In genomic region chr9:34610434-34611206, GRCh38 we compare ENCODE assay signal across 9 cellular contexts. TPM values are rescaled to one million over a fixed set of nuclear protein-coding genes. Genes with fewer than 3 reads are reported as not detected.
DNase-seq lines count a peak whose midpoint lies in the region; ATAC-seq, FAIRE-seq and TF ChIP-seq lines count a peak whose summit lies in the region.
"Had no signal": no experiment of that assay in that cellular context is flagged by ENCODE, and none has a peak within 500 bp of the region (broad histone marks: within the 10 kb centered on the region; RNA-seq: fewer than 3 reads in every experiment).

No MANE protein-coding gene starts in this region.

- H3K36me3 Mint-ChIP-seq in Caco-2 (ENCODE audit: insufficient read depth, unreplicated experiment) (peaks cover 14% of the 10 kb centered on the region), nephron (ENCODE audit: low read depth) (peaks cover 7% of the 10 kb centered on the region)

- H3K4me3 ChIP-seq in Caco-2 (ENCODE audit: low read depth, low read length) = peak overlapping the region; percentile 92
- peak overlapping the region in 47 of 59 donors; percentile 58 to 94 (median 82) for H3K4me3 ChIP-seq in dorsolateral prefrontal cortex

- H3K27ac ChIP-seq in dorsolateral prefrontal cortex = peak overlapping the region in 40 of 59 donors; percentile 13 to 96 (median 90)

- TF ChIP-seq CTCF in Caco-2 (IDR thresholded peaks at IDR 0.05; ENCODE audit: insufficient read depth in 1 of 2, low read depth in 1 of 2, low read length in 1 of 2, severe bottlenecking in 1 of 2, unreplicated experiment in 1 of 2) (no peak), dorsolateral prefrontal cortex (IDR thresholded peaks at IDR 0.05 in 54 of 56, conservative IDR thresholded peaks at IDR 0.05 in 2 of 56; ENCODE audit: low read depth in 1 of 56, partially characterized antibody in 56 of 56) (no peak), nephron (IDR thresholded peaks at IDR 0.05; ENCODE audit: unreplicated experiment in 3 of 3) (no peak)

- no peaks in the 10 kb centered on the region for H3K27me3 Mint-ChIP-seq in Caco-2 (ENCODE audit: insufficient read depth, unreplicated experiment)
- no peaks in the 10 kb centered on the region for H3K27me3 Mint-ChIP-seq in nephron (ENCODE audit: low read depth)

- intact Hi-C loops in Caco-2 (cut with micrococcal nuclease; ENCODE audit: unreplicated experiment) (loop anchor here (5.0 kb wide), 1 partner anchor 92 kb away; no protein-coding TSS in a partner anchor), dorsolateral prefrontal cortex (cut with DNase I) (no loop called here)

- POLR2A ChIA-PET in Caco-2 (lab: Charles Lee) = interaction anchor here (0.6 kb wide), 1 partner anchor 212 kb away, joined by 8 read pairs; no protein-coding TSS in a partner anchor

- CTCF ChIA-PET in Caco-2 (lab: Charles Lee) = interaction anchor here (1.2 kb wide), 1 partner anchor 19 kb away, joined by 3 read pairs; no protein-coding TSS in a partner anchor

- H3K9me3 Mint-ChIP-seq in Caco-2 (ENCODE audit: unreplicated experiment) (no peaks in the 10 kb centered on the region), nephron (no peaks in the 10 kb centered on the region)

- DNase-seq in Caco-2 (no peak), MV-4-11 (lab: John Stamatoyannopoulos, UW) (peak; percentile 40), dorsolateral prefrontal cortex (peak in 1 of 10 donors; percentile 51), frontal cortex (ENCODE audit: low spot score in 2 of 2) (no peak)
- DNase-seq: activated naive CD4-positive, alpha-beta T cell had no signal

- H3K27ac Mint-ChIP-seq in Caco-2 (ENCODE audit: unreplicated experiment) (no peak overlapping the region), nephron (peak overlapping the region; percentile 32 to 58 (median 57))

- H3K9me3 ChIP-seq in Caco-2 = no peaks in the 10 kb centered on the region

- H3K4me1 Mint-ChIP-seq in Caco-2 (ENCODE audit: low read depth, unreplicated experiment) (no peaks in the 10 kb centered on the region), nephron (peaks cover 21% of the 10 kb centered on the region)

- H3K4me3 Mint-ChIP-seq in Caco-2 (ENCODE audit: unreplicated experiment) = peak overlapping the region; percentile 86
- H3K4me3 Mint-ChIP-seq in nephron = peak overlapping the region; percentile 84 to 91 (median 90)

- H3K27me3 ChIP-seq in Caco-2 (replicated peaks; ENCODE audit: control insufficient read depth, insufficient read depth, low read length) (no peaks in the 10 kb centered on the region), dorsolateral prefrontal cortex (no peaks in the 10 kb centered on the region)

- H3K36me3 ChIP-seq in Caco-2 (ENCODE audit: control insufficient read depth, insufficient read depth, low read length) = no peaks in the 10 kb centered on the region; the same call in 1 of the 2 replicates

- BruUV-seq in Caco-2 (replicated peaks; lab: Mats Ljungman, UMichigan) = no TSS peak

- FAIRE-seq in frontal cortex (lab: Jason Lieb, UNC) = no peak

- ATAC-seq in GM19397 (IDR thresholded peaks at IDR 0.05; ENCODE audit: unreplicated experiment) = no peak
- no peak for ATAC-seq in HG03175 (IDR thresholded peaks at IDR 0.05; ENCODE audit: unreplicated experiment)
- no peak for ATAC-seq in HG03135 (IDR thresholded peaks at IDR 0.05; ENCODE audit: unreplicated experiment)

- H3K4me1 ChIP-seq in Caco-2 = peaks cover 12% of the 10 kb centered on the region

RNA-seq across cellular contexts. Expression of gene RPP25L, which starts 1.3 kb away (rescaled TPM):
- 26.2 and 27.4 TPM in 2 replicates for total RNA-seq in Caco-2 (2022)
- 10 to 100 TPM; 12.3 to 32.2 (median 20.6) TPM for total RNA-seq in dorsolateral prefrontal cortex
- total RNA-seq in frontal cortex = 6.1 TPM

RNA-seq across cellular contexts. Expression of gene DCTN3, which starts 9.7 kb away (rescaled TPM):
- total RNA-seq in Caco-2 (2022) = 66.1 and 70.0 TPM in 2 replicates
- total RNA-seq in dorsolateral prefrontal cortex = 100 to 1,000 TPM in 116 of 120 experiments, 10 to 100 TPM in 4; 83.5 to 180 (median 139) TPM
- total RNA-seq in frontal cortex = 165 TPM

RNA-seq across cellular contexts. Expression of gene ARID3C, which starts 18.2 kb away (rescaled TPM):
- not detected in 2 replicates for total RNA-seq in Caco-2 (2022)
- 1 to 10 TPM in 41 of 120 experiments, under 1 TPM in 68, not detected in 11; 0.30 to 3.0 (median 0.87) TPM for total RNA-seq in dorsolateral prefrontal cortex
- 0.82 TPM for total RNA-seq in frontal cortex

RNA-seq across cellular contexts. Expression of gene CNTFR, which starts 21.1 kb away (rescaled TPM):
- total RNA-seq in Caco-2 (2022) = 0.26 and 0.39 TPM in 2 replicates
- 100 to 1,000 TPM in 12 of 120 experiments, 10 to 100 TPM in 108; 36.2 to 149 (median 67.2) TPM for total RNA-seq in dorsolateral prefrontal cortex
- 9.8 TPM for total RNA-seq in frontal cortex

RNA-seq across cellular contexts. Expression of gene SIGMAR1, which starts 27.0 kb away (rescaled TPM):
- 102 and 103 TPM in 2 replicates for total RNA-seq in Caco-2 (2022)
- 10 to 100 TPM; 26.3 to 48.1 (median 36.0) TPM for total RNA-seq in dorsolateral prefrontal cortex
- 20.8 TPM for total RNA-seq in frontal cortex
